Comparison of ENCODE assay signal across 20 cellular contexts in the genomic region with DNA sequence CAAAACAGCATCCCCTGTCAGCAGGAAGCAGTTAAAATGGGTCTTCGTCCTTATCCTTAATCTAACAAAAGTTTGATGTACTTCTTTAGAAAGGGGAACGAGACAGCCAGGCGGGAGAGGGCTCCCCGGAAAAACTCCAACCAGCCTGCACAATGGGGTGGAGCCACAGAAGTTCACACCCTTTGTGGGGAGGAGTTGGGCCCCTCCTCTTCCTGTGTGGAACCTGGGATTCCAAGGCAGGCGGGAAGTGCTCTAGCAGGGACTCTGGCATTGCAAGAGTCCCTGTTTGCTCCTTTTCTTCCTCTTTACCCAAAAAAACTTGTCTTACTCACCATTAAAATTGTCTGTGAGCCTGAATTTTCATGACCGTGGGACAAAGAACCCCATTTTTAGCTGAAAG. TPM values are rescaled to one million over a fixed set of nuclear protein-coding genes. Genes with fewer than 3 reads are reported as not detected.
"Had no signal": no experiment of that assay in that cellular context is flagged by ENCODE, and none has a peak within 500 bp of the region (broad histone marks: within the 10 kb centered on the region; RNA-seq: fewer than 3 reads in every experiment).

No MANE protein-coding gene starts in this region.

- H3K27ac ChIP-seq: dorsolateral prefrontal cortex, epithelial cell of prostate, transverse colon, vagina had no signal

- H3K4me3 Mint-ChIP-seq: activated CD4-positive, alpha-beta T cell treated with anti-CD3 and anti-CD28 coated beads, Interleukin-2, amount 10 ng/mL, durations not matched to agents 7 days and 5 days; activated CD8-positive, alpha-beta T cell treated with anti-CD3 and anti-CD28 coated beads, Interleukin-2, amount 10 ng/mL, durations not matched to agents 7 days and 5 days; activated naive CD4-positive, alpha-beta T cell treated with anti-CD3 and anti-CD28 coated beads for 36 hours; activated T-cell treated with anti-CD3 and anti-CD28 coated beads, Interleukin-2, amount 50 U/mL, for 24 hours; brain; nephron progenitor cell; stimulated activated naive CD8-positive, alpha-beta T cell treated with anti-CD3 and anti-CD28 coated beads, Interleukin-15, Interleukin-2, amounts not matched to agents 100 ng/mL and 50 ng/mL, for 24 hours; T-helper 2 cell treated with Interferon-gamma antibody and Interleukin-4, amounts not matched to agents 5 μg/mL and 100 μg/mL, for 36 hours had no signal

- H3K36me3 ChIP-seq: transverse colon, vagina had no signal

- H3K27me3 ChIP-seq: transverse colon, vagina had no signal

- FAIRE-seq: colon, keratinocyte had no signal

- H3K27ac Mint-ChIP-seq: activated CD4-positive, alpha-beta T cell treated with anti-CD3 and anti-CD28 coated beads, Interleukin-2, amount 10 ng/mL, durations not matched to agents 7 days and 5 days; activated CD8-positive, alpha-beta T cell treated with anti-CD3 and anti-CD28 coated beads, Interleukin-2, amount 10 ng/mL, durations not matched to agents 7 days and 5 days; activated naive CD4-positive, alpha-beta T cell treated with anti-CD3 and anti-CD28 coated beads for 36 hours; activated T-cell treated with anti-CD3 and anti-CD28 coated beads, Interleukin-2, amount 50 U/mL, for 24 hours; brain; nephron progenitor cell; stimulated activated naive CD8-positive, alpha-beta T cell treated with anti-CD3 and anti-CD28 coated beads, Interleukin-15, Interleukin-2, amounts not matched to agents 100 ng/mL and 50 ng/mL, for 24 hours; T-helper 2 cell treated with Interferon-gamma antibody and Interleukin-4, amounts not matched to agents 5 μg/mL and 100 μg/mL, for 36 hours had no signal

- H3K4me3 ChIP-seq: transverse colon, vagina had no signal

- H3K4me1 Mint-ChIP-seq: activated CD4-positive, alpha-beta T cell treated with anti-CD3 and anti-CD28 coated beads, Interleukin-2, amount 10 ng/mL, durations not matched to agents 7 days and 5 days had no signal

- H3K9me3 Mint-ChIP-seq: activated CD4-positive, alpha-beta T cell treated with anti-CD3 and anti-CD28 coated beads, Interleukin-2, amount 10 ng/mL, durations not matched to agents 7 days and 5 days; activated naive CD4-positive, alpha-beta T cell treated with anti-CD3 and anti-CD28 coated beads for 36 hours; activated T-cell treated with anti-CD3 and anti-CD28 coated beads, Interleukin-2, amount 50 U/mL, for 24 hours; brain; nephron progenitor cell; stimulated activated naive CD8-positive, alpha-beta T cell treated with anti-CD3 and anti-CD28 coated beads, Interleukin-15, Interleukin-2, amounts not matched to agents 100 ng/mL and 50 ng/mL, for 24 hours; T-helper 2 cell treated with Interferon-gamma antibody and Interleukin-4, amounts not matched to agents 5 μg/mL and 100 μg/mL, for 36 hours had no signal

- H3K36me3 Mint-ChIP-seq: brain had no signal

- H3K4me1 ChIP-seq: vagina had no signal

- H3K9me3 ChIP-seq: transverse colon, vagina had no signal

- DNase-seq: activated CD4-positive, alpha-beta T cell treated with anti-CD3 and anti-CD28 coated beads, Interleukin-2, amount 10 ng/mL, durations not matched to agents 7 days and 5 days; activated CD8-positive, alpha-beta T cell treated with anti-CD3 and anti-CD28 coated beads, Interleukin-2, amount 10 ng/mL, durations not matched to agents 7 days and 5 days; activated naive CD4-positive, alpha-beta T cell treated with anti-CD3 and anti-CD28 coated beads for 36 hours; activated T-cell treated with anti-CD3 and anti-CD28 coated beads, Interleukin-2, amount 50 U/mL, for 24 hours; dorsolateral prefrontal cortex; foreskin fibroblast; midbrain; nephron progenitor cell; posterior cingulate gyrus; stimulated activated CD4-positive, alpha-beta T cell treated with anti-CD3 and anti-CD28 coated beads, Interleukin-2, amount 100 ng/mL, for 24 hours; transverse colon had no signal

RNA-seq across cellular contexts. Expression of a gene that starts 47.7 kb away (rescaled TPM):
- total RNA-seq: activated CD4-positive, alpha-beta T cell treated with anti-CD3 and anti-CD28 coated beads, Interleukin-2, amount 10 ng/mL, durations not matched to agents 7 days and 5 days; activated naive CD4-positive, alpha-beta T cell treated with anti-CD3 and anti-CD28 coated beads for 36 hours; lung microvascular endothelial cell; renal cortical epithelial cell had no signal
- polyA plus RNA-seq: keratinocyte had no signal
